In genomic region chr19:57776764-57777296, GRCh38 we compare ENCODE assay signal across 17 cellular contexts.
"Had no signal": no experiment of that assay in that cellular context is flagged by ENCODE, and none has a peak within 500 bp of the region (broad histone marks: within the 10 kb centered on the region; RNA-seq: fewer than 3 reads in every experiment).

No MANE protein-coding gene starts in this region.

- DNase-seq: colonic mucosa; dermis blood vessel endothelial cell; esophagus squamous epithelium; foreskin keratinocyte; heart left ventricle; hippocampal formation; left colon; mammary epithelial cell; natural killer cell; nucleus accumbens; ovary; stimulated activated CD4-positive, alpha-beta T cell treated with anti-CD3 and anti-CD28 coated beads, Interleukin-2, amount 100 ng/mL, for 24 hours; stimulated activated CD4-positive, alpha-beta T cell treated with anti-CD3 and anti-CD28 coated beads, Interleukin-4, amount 100 ng/mL, for 4 hours; stimulated activated naive CD4-positive, alpha-beta T cell treated with Interleukin-2 at 50 U/mL for 16 hours; trophoblast cell had no signal

- H3K27ac ChIP-seq: colonic mucosa, esophagus squamous epithelium, foreskin keratinocyte, heart left ventricle, ovary, skin epidermis had no signal

- H3K36me3 ChIP-seq: ovary had no signal

- H3K4me1 ChIP-seq: colonic mucosa, foreskin keratinocyte had no signal

- H3K27ac Mint-ChIP-seq: natural killer cell had no signal

- ATAC-seq: foreskin keratinocyte, heart left ventricle, left colon, natural killer cell, sciatic nerve had no signal

- H3K27me3 ChIP-seq: colonic mucosa, esophagus squamous epithelium, foreskin keratinocyte, heart left ventricle, ovary had no signal

- H3K4me3 ChIP-seq: colonic mucosa, esophagus squamous epithelium, heart left ventricle, ovary, skin epidermis had no signal
